Comparison of ENCODE assay signal across 1 cellular context in the genomic region with DNA sequence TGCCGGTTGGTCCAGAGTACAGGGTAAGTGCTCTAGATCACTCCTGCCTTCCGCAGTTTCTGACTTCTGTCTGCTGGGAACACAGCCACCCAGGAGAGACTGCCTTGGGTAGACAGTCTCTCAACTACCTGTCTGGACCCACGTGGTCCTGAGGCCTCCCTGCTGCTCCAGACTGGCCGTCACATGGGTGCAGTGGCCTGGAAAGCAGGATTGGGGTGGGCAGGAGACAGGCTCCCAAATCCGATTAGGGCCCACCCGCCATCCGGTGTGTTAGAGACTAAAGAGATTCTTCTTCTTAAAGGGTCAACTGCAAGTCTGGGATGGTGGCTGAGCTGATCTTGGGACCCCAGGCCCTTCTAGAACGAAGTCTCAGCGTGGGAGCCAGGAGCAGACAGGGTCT.
A peak's percentile ranks its signal among the peaks of the same experiment; 100 is the strongest.
TF ChIP-seq lines count a peak whose summit lies in the region.

No MANE protein-coding gene starts in this region.

TF ChIP-seq in Ishikawa, 13 proteins besides CTCF, POLR2A, EP300 and RAD21 (continued from another document):
- TF ChIP-seq, protein P1, sequence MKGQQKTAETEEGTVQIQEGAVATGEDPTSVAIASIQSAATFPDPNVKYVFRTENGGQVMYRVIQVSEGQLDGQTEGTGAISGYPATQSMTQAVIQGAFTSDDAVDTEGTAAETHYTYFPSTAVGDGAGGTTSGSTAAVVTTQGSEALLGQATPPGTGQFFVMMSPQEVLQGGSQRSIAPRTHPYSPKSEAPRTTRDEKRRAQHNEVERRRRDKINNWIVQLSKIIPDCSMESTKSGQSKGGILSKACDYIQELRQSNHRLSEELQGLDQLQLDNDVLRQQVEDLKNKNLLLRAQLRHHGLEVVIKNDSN (IDR thresholded peaks at IDR 0.05): peak; percentile 80
TF ChIP-seq in Ishikawa: peak in this region for 2.
